ENCODE assay signal across 10 cellular contexts in genomic region chr2:60998628-60999545, GRCh38.
DNase-seq lines count a peak whose midpoint lies in the region; ATAC-seq and TF ChIP-seq lines count a peak whose summit lies in the region.
"Had no signal": no experiment of that assay in that cellular context is flagged by ENCODE, and none has a peak within 500 bp of the region (broad histone marks: within the 10 kb centered on the region; RNA-seq: fewer than 3 reads in every experiment).

No MANE protein-coding gene starts in this region.

- H3K27ac ChIP-seq in HL-60 (replicated peaks), result no peak overlapping the region
- H3K27ac ChIP-seq: BLaER1 treated with 17β-estradiol and CSF1 and Interleukin-3, amounts not matched to agents 10 nM and 100 nM had no signal

- ATAC-seq in HG03520 (IDR thresholded peaks at IDR 0.05; ENCODE audit: unreplicated experiment) (no peak), HG03045 (IDR thresholded peaks at IDR 0.05; ENCODE audit: unreplicated experiment) (no peak)

- H3K27me3 ChIP-seq in HL-60 (ENCODE audit: insufficient read depth, poor library complexity, severe bottlenecking), result no peaks in the 10 kb centered on the region
- H3K27me3 ChIP-seq: BLaER1 treated with 17β-estradiol and CSF1 and Interleukin-3, amounts not matched to agents 10 nM and 100 nM had no signal

- no peak overlapping the region for H3K4me3 ChIP-seq in HL-60 (replicated peaks; ENCODE audit: insufficient read depth, low read length)
- H3K4me3 ChIP-seq: BLaER1 treated with 17β-estradiol and CSF1 and Interleukin-3, amounts not matched to agents 10 nM and 100 nM had no signal

- TF ChIP-seq CTCF in HL-60 (IDR thresholded peaks at IDR 0.05; ENCODE audit: insufficient read depth, low read length), result peak; percentile 16

- peak; percentile 38 for DNase-seq in NCI-H2196 (lab: John Stamatoyannopoulos, UW; ENCODE audit: unreplicated experiment)
- DNase-seq in NCI-H2196 treated with DMSO at 0.1 percent for 48 hours (lab: John Stamatoyannopoulos, UW; ENCODE audit: unreplicated experiment), result no peak
- DNase-seq in HL-60 (ENCODE audit: low read depth in 1 of 2, low spot score in 1 of 2), result no peak
- peak; percentile 53 for DNase-seq in NCI-H82 treated with DMSO at 0.1 percent for 48 hours (lab: John Stamatoyannopoulos, UW; ENCODE audit: unreplicated experiment)
- peak; percentile 44 for DNase-seq in central memory CD4-positive, alpha-beta T cell
- peak; percentile 73 for DNase-seq in medulla oblongata (ENCODE audit: extremely low spot score)
- DNase-seq: activated T-cell treated with anti-CD3 and anti-CD28 coated beads, Interleukin-2, amount 50 U/mL, for 4 hours had no signal

Comparison
In these comparisons a context has a peak if more than half of its experiments do, and no peak if none do; other contexts are left out.
1. DNase-seq: peak in NCI-H2196 (single experiment), NCI-H82 treated with DMSO at 0.1 percent for 48 hours (single experiment), central memory CD4-positive, alpha-beta T cell (single experiment) and medulla oblongata (single experiment); none in NCI-H2196 treated with DMSO at 0.1 percent for 48 hours (single experiment) and HL-60 (0 of 2).